In genomic region chr6:18088419-18089296, GRCh38 we compare ENCODE assay signal across 18 cellular contexts.
"Had no signal": no experiment of that assay in that cellular context is flagged by ENCODE, and none has a peak within 500 bp of the region (broad histone marks: within the 10 kb centered on the region; RNA-seq: fewer than 3 reads in every experiment).

No MANE protein-coding gene starts in this region.

- H3K4me3 ChIP-seq: tibial artery, uterus had no signal

- H3K27me3 Mint-ChIP-seq: progenitor cell of endocrine pancreas had no signal

- H3K27ac ChIP-seq: epithelial cell of prostate, foreskin keratinocyte, tibial artery, uterus had no signal

- H3K9me3 ChIP-seq: uterus had no signal

- DNase-seq: activated B cell treated with CpG ODN at 0.5 μM for 24 hours; activated CD4-positive, alpha-beta memory T cell treated with anti-CD3 and anti-CD28 coated beads, Interleukin-2, amount 10 ng/mL, durations not matched to agents 7 days and 5 days; activated CD4-positive, alpha-beta T cell treated with anti-CD3 and anti-CD28 coated beads for 48 hours; activated CD8-positive, alpha-beta memory T cell treated with anti-CD3 and anti-CD28 coated beads, Interleukin-2, amount 10 ng/mL, durations not matched to agents 7 days and 5 days; activated naive CD8-positive, alpha-beta T cell treated with anti-CD3 and anti-CD28 coated beads for 36 hours; amniotic stem cell; effector memory CD8-positive, alpha-beta T cell; hypothalamus; mammary epithelial cell; naive B cell; stimulated activated naive CD4-positive, alpha-beta T cell; T-helper 9 cell; tibial artery; uterus had no signal

- H3K27ac Mint-ChIP-seq: activated B cell treated with CpG ODN at 0.5 μM for 24 hours; activated CD4-positive, alpha-beta memory T cell treated with anti-CD3 and anti-CD28 coated beads, Interleukin-2, amount 10 ng/mL, durations not matched to agents 7 days and 5 days; activated CD8-positive, alpha-beta memory T cell treated with anti-CD3 and anti-CD28 coated beads, Interleukin-2, amount 10 ng/mL, durations not matched to agents 7 days and 5 days; activated naive CD8-positive, alpha-beta T cell treated with anti-CD3 and anti-CD28 coated beads for 36 hours; effector memory CD8-positive, alpha-beta T cell; naive B cell; progenitor cell of endocrine pancreas had no signal

- H3K4me1 Mint-ChIP-seq: activated B cell treated with CpG ODN at 0.5 μM for 24 hours; activated CD4-positive, alpha-beta memory T cell treated with anti-CD3 and anti-CD28 coated beads, Interleukin-2, amount 10 ng/mL, durations not matched to agents 7 days and 5 days; activated CD8-positive, alpha-beta memory T cell treated with anti-CD3 and anti-CD28 coated beads, Interleukin-2, amount 10 ng/mL, durations not matched to agents 7 days and 5 days; activated naive CD8-positive, alpha-beta T cell treated with anti-CD3 and anti-CD28 coated beads for 36 hours; naive B cell had no signal

- H3K36me3 ChIP-seq: tibial artery, uterus had no signal

- H3K4me1 ChIP-seq: foreskin keratinocyte, tibial artery, uterus had no signal

- H3K4me3 Mint-ChIP-seq: activated B cell treated with CpG ODN at 0.5 μM for 24 hours; activated CD4-positive, alpha-beta memory T cell treated with anti-CD3 and anti-CD28 coated beads, Interleukin-2, amount 10 ng/mL, durations not matched to agents 7 days and 5 days; activated CD8-positive, alpha-beta memory T cell treated with anti-CD3 and anti-CD28 coated beads, Interleukin-2, amount 10 ng/mL, durations not matched to agents 7 days and 5 days; activated naive CD8-positive, alpha-beta T cell treated with anti-CD3 and anti-CD28 coated beads for 36 hours; effector memory CD8-positive, alpha-beta T cell; naive B cell; neural crest cell had no signal

- ATAC-seq: activated CD8-positive, alpha-beta memory T cell treated with anti-CD3 and anti-CD28 coated beads, Interleukin-2, amount 10 ng/mL, durations not matched to agents 7 days and 5 days; effector memory CD8-positive, alpha-beta T cell; foreskin keratinocyte had no signal

- H3K27me3 ChIP-seq: foreskin keratinocyte, tibial artery, uterus had no signal

- H3K36me3 Mint-ChIP-seq: activated CD8-positive, alpha-beta memory T cell treated with anti-CD3 and anti-CD28 coated beads, Interleukin-2, amount 10 ng/mL, durations not matched to agents 7 days and 5 days had no signal
